Comparison of ENCODE assay signal across 17 cellular contexts in the genomic region with DNA sequence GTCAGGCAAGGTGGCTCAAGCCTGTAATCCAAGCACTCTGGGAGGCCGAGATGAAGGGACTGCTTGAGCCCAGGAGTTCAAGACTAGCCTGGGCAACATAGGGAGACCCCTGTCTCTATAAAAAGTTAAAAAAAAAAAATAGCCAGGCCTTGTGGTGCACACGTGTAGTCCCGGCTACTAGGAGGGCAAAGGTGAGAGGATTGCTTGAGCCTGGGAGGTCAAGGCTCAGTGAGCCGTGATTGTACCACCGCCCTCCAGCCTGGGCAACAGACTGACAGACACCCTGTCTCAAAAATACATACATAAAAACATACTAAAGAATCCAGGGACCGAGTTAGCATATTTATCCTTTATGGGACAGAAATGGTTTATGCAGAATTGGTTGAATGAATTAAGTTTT. TPM values are rescaled to one million over a fixed set of nuclear protein-coding genes. Genes with fewer than 3 reads are reported as not detected.
DNase-seq lines count a peak whose midpoint lies in the region; ATAC-seq and TF ChIP-seq lines count a peak whose summit lies in the region.
"Had no signal": no experiment of that assay in that cellular context is flagged by ENCODE, and none has a peak within 500 bp of the region (broad histone marks: within the 10 kb centered on the region; RNA-seq: fewer than 3 reads in every experiment).

No MANE protein-coding gene starts in this region.

- H3K27ac ChIP-seq in subcutaneous abdominal adipose tissue (ENCODE audit: low read depth, low read length), result peak overlapping the region; percentile 11
- H3K27ac ChIP-seq in dorsolateral prefrontal cortex, result no peak overlapping the region
- H3K27ac ChIP-seq: A549 had no signal

- H3K4me1 Mint-ChIP-seq in activated naive CD4-positive, alpha-beta T cell treated with anti-CD3 and anti-CD28 coated beads for 36 hours (ENCODE audit: low read depth), result peaks cover 89% of the 10 kb centered on the region
- H3K4me1 Mint-ChIP-seq in T-helper 17 cell, result peaks cover 58% of the 10 kb centered on the region
- H3K4me1 Mint-ChIP-seq in effector memory CD8-positive, alpha-beta T cell (ENCODE audit: low read depth in 2 of 2), result peaks cover 56 to 72% of the 10 kb centered on the region in 2 donors

- H3K9me3 Mint-ChIP-seq in activated naive CD4-positive, alpha-beta T cell treated with anti-CD3 and anti-CD28 coated beads for 36 hours, result no peaks in the 10 kb centered on the region
- H3K9me3 Mint-ChIP-seq in activated naive CD4-positive, alpha-beta T cell treated with anti-CD3 and anti-CD28 coated beads, Interleukin-2, amount 50 U/mL, for 72 hours, result no peaks in the 10 kb centered on the region
- peaks cover 0 to 2% of the 10 kb centered on the region in 2 donors for H3K9me3 Mint-ChIP-seq in effector memory CD8-positive, alpha-beta T cell
- H3K9me3 Mint-ChIP-seq: CD4-positive, alpha-beta T cell; GM23338 had no signal

- TF ChIP-seq CTCF in dorsolateral prefrontal cortex (IDR thresholded peaks at IDR 0.05 in 54 of 56, conservative IDR thresholded peaks at IDR 0.05 in 2 of 56; ENCODE audit: low read depth in 1 of 56, partially characterized antibody in 56 of 56), result no peak

- H3K36me3 Mint-ChIP-seq in activated naive CD4-positive, alpha-beta T cell treated with anti-CD3 and anti-CD28 coated beads for 36 hours (ENCODE audit: low read depth), result peaks cover 68% of the 10 kb centered on the region
- H3K36me3 Mint-ChIP-seq in activated naive CD4-positive, alpha-beta T cell treated with anti-CD3 and anti-CD28 coated beads, Interleukin-2, amount 50 U/mL, for 72 hours, result peaks cover 30 to 66% of the 10 kb centered on the region in 2 donors
- H3K36me3 Mint-ChIP-seq in T-helper 17 cell (ENCODE audit: low read depth), result peaks cover 3% of the 10 kb centered on the region
- H3K36me3 Mint-ChIP-seq in effector memory CD8-positive, alpha-beta T cell (ENCODE audit: insufficient read depth), result peaks cover 12% of the 10 kb centered on the region

- peak overlapping the region; percentile 37 for H3K27ac Mint-ChIP-seq in activated naive CD4-positive, alpha-beta T cell treated with anti-CD3 and anti-CD28 coated beads for 36 hours
- peak overlapping the region in 1 of 2 donors; percentile 15 for H3K27ac Mint-ChIP-seq in activated naive CD4-positive, alpha-beta T cell treated with anti-CD3 and anti-CD28 coated beads, Interleukin-2, amount 50 U/mL, for 72 hours
- H3K27ac Mint-ChIP-seq in T-helper 17 cell, result peak overlapping the region; percentile 65
- H3K27ac Mint-ChIP-seq in effector memory CD8-positive, alpha-beta T cell, result peak overlapping the region; percentile 22 to 36
- H3K27ac Mint-ChIP-seq: GM23338 had no signal

- H3K4me1 ChIP-seq in subcutaneous abdominal adipose tissue (ENCODE audit: control insufficient read depth in 5 of 5, insufficient read depth in 5 of 5, low read length in 5 of 5), result peaks cover 0 to 34% (median 26%) of the 10 kb centered on the region in 5 donors

- ATAC-seq in activated naive CD4-positive, alpha-beta T cell treated with anti-CD3 and anti-CD28 coated beads, Interleukin-2, amount 50 U/mL, for 72 hours, result no peak
- ATAC-seq in T-helper 17 cell (no peak), sciatic nerve (no peak)
- no peak for ATAC-seq in effector memory CD8-positive, alpha-beta T cell (replicated peaks)
- ATAC-seq: A549, GM23338, PC-3 had no signal

- intact Hi-C loops in activated naive CD4-positive, alpha-beta T cell treated with anti-CD3 and anti-CD28 coated beads for 36 hours (cut with micrococcal nuclease), result no loop called here
- intact Hi-C loops in dorsolateral prefrontal cortex (cut with DNase I) (no loop called here), sciatic nerve (cut with DNase I) (no loop called here)

- H3K9me3 ChIP-seq in T-helper 17 cell (ENCODE audit: control insufficient read depth, low read length, poor library complexity, severe bottlenecking), result no peaks in the 10 kb centered on the region
- no peaks in the 10 kb centered on the region for H3K9me3 ChIP-seq in subcutaneous abdominal adipose tissue (ENCODE audit: control insufficient read depth in 5 of 5, low read length in 5 of 5)
- H3K9me3 ChIP-seq: A549 had no signal

- H3K27me3 ChIP-seq in subcutaneous abdominal adipose tissue (ENCODE audit: control insufficient read depth in 5 of 5, insufficient read depth in 4 of 5, low read length in 5 of 5) (no peaks in the 10 kb centered on the region), dorsolateral prefrontal cortex (no peaks in the 10 kb centered on the region)

- no peak overlapping the region for H3K4me3 ChIP-seq in subcutaneous abdominal adipose tissue (ENCODE audit: low read depth in 1 of 5, low read length in 5 of 5)
- H3K4me3 ChIP-seq in dorsolateral prefrontal cortex, result no peak overlapping the region
- H3K4me3 ChIP-seq: A549, GM23338 had no signal

- peak overlapping the region in 1 of 5 donors; percentile 34 for H3K9ac ChIP-seq in subcutaneous abdominal adipose tissue (ENCODE audit: low read length in 5 of 5)

- no peaks in the 10 kb centered on the region for H3K27me3 Mint-ChIP-seq in activated naive CD4-positive, alpha-beta T cell treated with anti-CD3 and anti-CD28 coated beads for 36 hours (ENCODE audit: low read depth)
- H3K27me3 Mint-ChIP-seq in T-helper 17 cell, result no peaks in the 10 kb centered on the region
- no peaks in the 10 kb centered on the region for H3K27me3 Mint-ChIP-seq in effector memory CD8-positive, alpha-beta T cell
- H3K27me3 Mint-ChIP-seq: CD4-positive, alpha-beta T cell had no signal

- no peak overlapping the region for H3K4me3 Mint-ChIP-seq in activated naive CD4-positive, alpha-beta T cell treated with anti-CD3 and anti-CD28 coated beads for 36 hours
- H3K4me3 Mint-ChIP-seq in T-helper 17 cell, result no peak overlapping the region
- no peak overlapping the region for H3K4me3 Mint-ChIP-seq in effector memory CD8-positive, alpha-beta T cell
- H3K4me3 Mint-ChIP-seq: CD4-positive, alpha-beta T cell; GM23338 had no signal

- peaks cover 0 to 9% (median 4%) of the 10 kb centered on the region in 5 donors for H3K36me3 ChIP-seq in subcutaneous abdominal adipose tissue (ENCODE audit: control insufficient read depth in 5 of 5, insufficient read depth in 5 of 5, low read length in 5 of 5)

- CTCF ChIA-PET in activated naive CD4-positive, alpha-beta T cell treated with anti-CD3 and anti-CD28 coated beads for 36 hours (lab: Charles Lee), result no interaction called here

- no peak for DNase-seq in activated naive CD4-positive, alpha-beta T cell treated with anti-CD3 and anti-CD28 coated beads for 36 hours
- DNase-seq in activated naive CD4-positive, alpha-beta T cell treated with anti-CD3 and anti-CD28 coated beads, Interleukin-2, amount 50 U/mL, for 72 hours (ENCODE audit: low spot score in 2 of 2), result no peak
- DNase-seq in T-helper 17 cell (no peak), NCI-H2107 treated with DMSO at 0.1 percent for 48 hours (lab: John Stamatoyannopoulos, UW; ENCODE audit: unreplicated experiment) (no peak), dorsolateral prefrontal cortex (no peak), sciatic nerve (ENCODE audit: low spot score) (no peak)
- DNase-seq in effector memory CD8-positive, alpha-beta T cell, result no peak
- DNase-seq: CD4-positive, alpha-beta T cell; DMS79 treated with DMSO at 0.1 percent for 48 hours; NCI-H1436 treated with DMSO at 0.1 percent for 48 hours; NCI-H2081 treated with DMSO at 0.1 percent for 48 hours; NCI-H226; NCI-H526; PC-3 had no signal

RNA-seq across cellular contexts. Expression of a gene that starts 13.8 kb away (rescaled TPM):
- total RNA-seq in activated naive CD4-positive, alpha-beta T cell treated with anti-CD3 and anti-CD28 coated beads for 36 hours, result 10 to 100 TPM; 67.1 to 68.8 TPM
- total RNA-seq in activated naive CD4-positive, alpha-beta T cell treated with anti-CD3 and anti-CD28 coated beads, Interleukin-2, amount 50 U/mL, for 72 hours, result 10 to 100 TPM; 68.3 to 74.7 TPM
- 10 to 100 TPM; 44.2 to 70.9 TPM for total RNA-seq in T-helper 17 cell
- total RNA-seq in dorsolateral prefrontal cortex, result 10 to 100 TPM; 12.6 to 40.1 (median 22.1) TPM
- total RNA-seq in sciatic nerve, result 19.1 TPM

RNA-seq across cellular contexts. Expression of a gene that starts 45.5 kb away (rescaled TPM):
- total RNA-seq in activated naive CD4-positive, alpha-beta T cell treated with anti-CD3 and anti-CD28 coated beads for 36 hours, result not detected
- total RNA-seq in activated naive CD4-positive, alpha-beta T cell treated with anti-CD3 and anti-CD28 coated beads, Interleukin-2, amount 50 U/mL, for 72 hours, result not detected
- total RNA-seq in T-helper 17 cell (1 to 10 TPM in 1 of 2 donors, under 1 TPM in 1; 0.92 to 1.6 TPM), dorsolateral prefrontal cortex (1 to 10 TPM in 15 of 120 experiments, under 1 TPM in 66, not detected in 39; 0.23 to 2.5 (median 0.63) TPM), sciatic nerve (0.49 TPM)
- total RNA-seq: CD4-positive, alpha-beta T cell; GM23338; PC-3 had no signal
